ENCODE assay signal across 17 cellular contexts in genomic region chr5:90022711-90023053, GRCh38.
DNase-seq lines count a peak whose midpoint lies in the region; ATAC-seq lines count a peak whose summit lies in the region.
"Had no signal": no experiment of that assay in that cellular context is flagged by ENCODE, and none has a peak within 500 bp of the region (broad histone marks: within the 10 kb centered on the region; RNA-seq: fewer than 3 reads in every experiment).

No MANE protein-coding gene starts in this region.

- H3K4me1 Mint-ChIP-seq in activated CD8-positive, alpha-beta T cell treated with anti-CD3 and anti-CD28 coated beads, Interleukin-2, amount 10 ng/mL, durations not matched to agents 7 days and 5 days (ENCODE audit: low read depth): no peaks in the 10 kb centered on the region
- H3K4me1 Mint-ChIP-seq: naive thymus-derived CD4-positive, alpha-beta T cell had no signal

- H3K27me3 ChIP-seq in adipocyte (replicated peaks; ENCODE audit: control insufficient read depth, insufficient read depth, low read length): no peaks in the 10 kb centered on the region
- H3K27me3 ChIP-seq: right atrium auricular region had no signal

- H3K9ac ChIP-seq in adipocyte (ENCODE audit: low read length): no peak overlapping the region

- H3K27me3 Mint-ChIP-seq in activated CD8-positive, alpha-beta T cell treated with anti-CD3 and anti-CD28 coated beads, Interleukin-2, amount 10 ng/mL, durations not matched to agents 7 days and 5 days (ENCODE audit: low read depth): no peaks in the 10 kb centered on the region
- H3K27me3 Mint-ChIP-seq: activated naive CD8-positive, alpha-beta T cell treated with anti-CD3 and anti-CD28 coated beads, Interleukin-2, amount 50 U/mL, for 24 hours; IgD-negative memory B cell; naive thymus-derived CD4-positive, alpha-beta T cell; stimulated activated naive CD8-positive, alpha-beta T cell treated with anti-CD3 and anti-CD28 coated beads, Interleukin-15, Interleukin-2, amounts not matched to agents 100 ng/mL and 50 ng/mL, for 24 hours had no signal

- no peak overlapping the region for H3K4me3 Mint-ChIP-seq in activated CD8-positive, alpha-beta T cell treated with anti-CD3 and anti-CD28 coated beads, Interleukin-2, amount 10 ng/mL, durations not matched to agents 7 days and 5 days
- H3K4me3 Mint-ChIP-seq: activated naive CD8-positive, alpha-beta T cell treated with anti-CD3 and anti-CD28 coated beads, Interleukin-2, amount 50 U/mL, for 24 hours; CD14-positive monocyte; IgD-negative memory B cell; naive thymus-derived CD4-positive, alpha-beta T cell; stimulated activated naive CD8-positive, alpha-beta T cell treated with anti-CD3 and anti-CD28 coated beads, Interleukin-15, Interleukin-2, amounts not matched to agents 100 ng/mL and 50 ng/mL, for 24 hours had no signal

- peak; percentile 31 for ATAC-seq in GM18868 (IDR thresholded peaks at IDR 0.05; ENCODE audit: unreplicated experiment)
- ATAC-seq in HG02885 (IDR thresholded peaks at IDR 0.05; ENCODE audit: poor library complexity, unreplicated experiment): peak; percentile 51
- ATAC-seq in activated CD8-positive, alpha-beta T cell treated with anti-CD3 and anti-CD28 coated beads, Interleukin-2, amount 10 ng/mL, durations not matched to agents 7 days and 5 days: no peak
- no peak for ATAC-seq in HG02571 (IDR thresholded peaks at IDR 0.05; ENCODE audit: unreplicated experiment)
- ATAC-seq: activated naive CD8-positive, alpha-beta T cell treated with anti-CD3 and anti-CD28 coated beads, Interleukin-2, amount 50 U/mL, for 24 hours; naive thymus-derived CD4-positive, alpha-beta T cell had no signal

- no peaks in the 10 kb centered on the region for H3K9me3 Mint-ChIP-seq in activated CD8-positive, alpha-beta T cell treated with anti-CD3 and anti-CD28 coated beads, Interleukin-2, amount 10 ng/mL, durations not matched to agents 7 days and 5 days (ENCODE audit: insufficient read depth)
- H3K9me3 Mint-ChIP-seq: stimulated activated naive CD8-positive, alpha-beta T cell treated with anti-CD3 and anti-CD28 coated beads, Interleukin-15, Interleukin-2, amounts not matched to agents 100 ng/mL and 50 ng/mL, for 24 hours had no signal

- POLR2A ChIA-PET in activated CD8-positive, alpha-beta T cell treated with anti-CD3 and anti-CD28 coated beads, Interleukin-2, amount 10 ng/mL, durations not matched to agents 7 days and 5 days (lab: Charles Lee): no interaction called here

- CTCF ChIA-PET in activated CD8-positive, alpha-beta T cell treated with anti-CD3 and anti-CD28 coated beads, Interleukin-2, amount 10 ng/mL, durations not matched to agents 7 days and 5 days (lab: Charles Lee): no interaction called here

- DNase-seq in adipocyte (ENCODE audit: low read depth) (peak; percentile 14), myocyte (ENCODE audit: low read depth) (peak; percentile 27), NCI-H82 (lab: John Stamatoyannopoulos, UW) (no peak), globus pallidus (ENCODE audit: low spot score) (no peak)
- DNase-seq in activated CD8-positive, alpha-beta T cell treated with anti-CD3 and anti-CD28 coated beads, Interleukin-2, amount 10 ng/mL, durations not matched to agents 7 days and 5 days: no peak
- DNase-seq: activated CD8-positive, alpha-beta memory T cell treated with anti-CD3 and anti-CD28 coated beads, Interleukin-2, amount 50 U/mL, for 4 hours; activated naive CD8-positive, alpha-beta T cell treated with anti-CD3 and anti-CD28 coated beads, Interleukin-2, amount 50 U/mL, for 24 hours; GF-D8; naive thymus-derived CD4-positive, alpha-beta T cell; NCI-H1436 had no signal

- no peak overlapping the region for H3K27ac Mint-ChIP-seq in activated CD8-positive, alpha-beta T cell treated with anti-CD3 and anti-CD28 coated beads, Interleukin-2, amount 10 ng/mL, durations not matched to agents 7 days and 5 days
- H3K27ac Mint-ChIP-seq: activated naive CD8-positive, alpha-beta T cell treated with anti-CD3 and anti-CD28 coated beads, Interleukin-2, amount 50 U/mL, for 24 hours; CD14-positive monocyte; IgD-negative memory B cell; naive thymus-derived CD4-positive, alpha-beta T cell; stimulated activated naive CD8-positive, alpha-beta T cell treated with anti-CD3 and anti-CD28 coated beads, Interleukin-15, Interleukin-2, amounts not matched to agents 100 ng/mL and 50 ng/mL, for 24 hours had no signal

- H3K36me3 ChIP-seq in adipocyte (ENCODE audit: control insufficient read depth, insufficient read depth, low read length, severe bottlenecking): no peaks in the 10 kb centered on the region
- H3K36me3 ChIP-seq: right atrium auricular region had no signal

- H3K36me3 Mint-ChIP-seq in activated CD8-positive, alpha-beta T cell treated with anti-CD3 and anti-CD28 coated beads, Interleukin-2, amount 10 ng/mL, durations not matched to agents 7 days and 5 days (ENCODE audit: low read depth): no peaks in the 10 kb centered on the region
- H3K36me3 Mint-ChIP-seq: CD14-positive monocyte; naive thymus-derived CD4-positive, alpha-beta T cell had no signal

- no peaks in the 10 kb centered on the region for H3K9me3 ChIP-seq in adipocyte (ENCODE audit: control insufficient read depth, low read length)
- H3K9me3 ChIP-seq: right atrium auricular region had no signal

- H3K4me3 ChIP-seq in adipocyte (ENCODE audit: low read length): no peak overlapping the region
- H3K4me3 ChIP-seq: right atrium auricular region had no signal

- peaks cover 13% of the 10 kb centered on the region for H3K4me1 ChIP-seq in adipocyte (ENCODE audit: control insufficient read depth, insufficient read depth, low read length)
- H3K4me1 ChIP-seq: right atrium auricular region had no signal

Comparison
In these comparisons a context has a peak if more than half of its experiments do, and no peak if none do; other contexts are left out.
1. ATAC-seq: peak in GM18868 (single experiment) and HG02885 (single experiment); none in activated CD8-positive, alpha-beta T cell treated with anti-CD3 and anti-CD28 coated beads, Interleukin-2, amount 10 ng/mL, durations not matched to agents 7 days and 5 days (single experiment) and HG02571 (single experiment).
2. DNase-seq: peak in adipocyte (single experiment) and myocyte (single experiment); none in NCI-H82 (single experiment), activated CD8-positive, alpha-beta T cell treated with anti-CD3 and anti-CD28 coated beads, Interleukin-2, amount 10 ng/mL, durations not matched to agents 7 days and 5 days (single experiment) and globus pallidus (single experiment).